In the genomic region with DNA sequence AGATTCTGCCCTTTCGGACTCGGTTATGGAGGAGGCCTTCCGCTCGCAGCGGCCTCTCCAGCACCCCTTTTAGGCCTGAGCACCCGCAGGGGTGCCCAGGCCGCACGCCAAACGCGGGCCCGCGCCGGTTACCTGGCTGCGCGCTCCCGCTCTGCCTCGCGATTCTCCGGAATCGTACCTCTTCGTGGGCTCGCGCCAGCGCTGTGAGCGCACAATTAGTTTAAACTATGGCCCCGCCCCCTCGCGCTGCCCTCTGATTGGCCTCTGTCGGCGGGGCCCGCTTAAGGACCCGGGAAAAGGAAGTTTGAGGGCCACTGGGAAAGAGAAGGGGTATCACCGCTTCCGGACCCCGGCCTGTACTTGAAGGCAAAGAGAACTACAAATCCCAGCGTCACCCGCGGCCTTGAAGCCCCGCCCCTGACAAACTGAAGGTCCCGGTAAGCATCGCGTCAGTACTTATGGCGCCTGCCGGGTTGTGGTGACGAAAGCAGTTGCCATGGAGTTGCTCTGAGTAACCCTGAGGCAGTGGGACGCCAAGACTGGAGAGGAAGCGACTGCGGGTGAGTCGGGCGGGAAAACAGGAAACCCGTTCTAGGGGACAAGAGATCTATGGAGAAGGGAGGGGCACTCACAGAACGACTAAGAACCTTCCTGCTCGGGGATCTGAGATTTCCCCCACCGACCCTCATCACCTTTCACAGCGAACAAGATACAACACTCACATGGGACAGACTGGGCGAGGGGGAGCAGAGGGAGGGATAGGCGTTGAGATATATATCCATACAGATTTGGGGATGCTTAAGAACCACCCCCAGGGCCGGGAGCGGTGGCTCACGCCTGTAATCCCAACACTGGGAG, we compare ENCODE assay signal across 1 cellular context.
TF ChIP-seq lines count a peak whose summit lies in the region.

Gene LRRC51, plus strand, starts transcription at position 525 of the 858 bp plus-strand sequence. CDS start 8,234 bp downstream, outside the sequence.
Gene NUMA1, minus strand, starts transcription at position 217 of the 858 bp plus-strand sequence. CDS start 44,599 bp downstream, outside the sequence.

TF ChIP-seq in HepG2, 621 proteins besides CTCF, POLR2A, EP300 and RAD21 (continues in another document):
- no peak for TF ChIP-seq ZBTB39 (CRISPR knock-in tag; IDR thresholded peaks at IDR 0.05)
- no peak for TF ChIP-seq ESRRA (CRISPR knock-in tag; IDR thresholded peaks at IDR 0.05; ENCODE audit: low read depth)
- TF ChIP-seq LRRFIP1 (CRISPR knock-in tag; conservative IDR thresholded peaks at IDR 0.05) = no peak
- no peak for TF ChIP-seq ZNF136 (CRISPR knock-in tag; IDR thresholded peaks at IDR 0.05; ENCODE audit: low read depth)
- TF ChIP-seq STAG1 (CRISPR knock-in tag; IDR thresholded peaks at IDR 0.05) = no peak
- TF ChIP-seq ONECUT2 (CRISPR knock-in tag; IDR thresholded peaks at IDR 0.05) = no peak
- peak; percentile 20 for TF ChIP-seq TEAD3 (CRISPR knock-in tag; optimal IDR thresholded peaks at IDR 0.05; ENCODE audit: borderline replicate concordance)
- no peak for TF ChIP-seq ZNF276 (CRISPR knock-in tag; IDR thresholded peaks at IDR 0.05; ENCODE audit: low read depth)
- TF ChIP-seq, protein P1, sequence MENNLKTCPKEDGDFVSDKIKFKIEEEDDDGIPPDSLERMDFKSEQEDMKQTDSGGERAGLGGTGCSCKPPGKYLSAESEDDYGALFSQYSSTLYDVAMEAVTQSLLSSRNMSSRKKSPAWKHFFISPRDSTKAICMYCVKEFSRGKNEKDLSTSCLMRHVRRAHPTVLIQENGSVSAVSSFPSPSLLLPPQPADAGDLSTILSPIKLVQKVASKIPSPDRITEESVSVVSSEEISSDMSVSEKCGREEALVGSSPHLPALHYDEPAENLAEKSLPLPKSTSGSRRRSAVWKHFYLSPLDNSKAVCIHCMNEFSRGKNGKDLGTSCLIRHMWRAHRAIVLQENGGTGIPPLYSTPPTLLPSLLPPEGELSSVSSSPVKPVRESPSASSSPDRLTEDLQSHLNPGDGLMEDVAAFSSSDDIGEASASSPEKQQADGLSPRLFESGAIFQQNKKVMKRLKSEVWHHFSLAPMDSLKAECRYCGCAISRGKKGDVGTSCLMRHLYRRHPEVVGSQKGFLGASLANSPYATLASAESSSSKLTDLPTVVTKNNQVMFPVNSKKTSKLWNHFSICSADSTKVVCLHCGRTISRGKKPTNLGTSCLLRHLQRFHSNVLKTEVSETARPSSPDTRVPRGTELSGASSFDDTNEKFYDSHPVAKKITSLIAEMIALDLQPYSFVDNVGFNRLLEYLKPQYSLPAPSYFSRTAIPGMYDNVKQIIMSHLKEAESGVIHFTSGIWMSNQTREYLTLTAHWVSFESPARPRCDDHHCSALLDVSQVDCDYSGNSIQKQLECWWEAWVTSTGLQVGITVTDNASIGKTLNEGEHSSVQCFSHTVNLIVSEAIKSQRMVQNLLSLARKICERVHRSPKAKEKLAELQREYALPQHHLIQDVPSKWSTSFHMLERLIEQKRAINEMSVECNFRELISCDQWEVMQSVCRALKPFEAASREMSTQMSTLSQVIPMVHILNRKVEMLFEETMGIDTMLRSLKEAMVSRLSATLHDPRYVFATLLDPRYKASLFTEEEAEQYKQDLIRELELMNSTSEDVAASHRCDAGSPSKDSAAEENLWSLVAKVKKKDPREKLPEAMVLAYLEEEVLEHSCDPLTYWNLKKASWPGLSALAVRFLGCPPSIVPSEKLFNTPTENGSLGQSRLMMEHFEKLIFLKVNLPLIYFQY (CRISPR knock-in tag; IDR thresholded peaks at IDR 0.05; ENCODE audit: borderline replicate concordance) = no peak
- TF ChIP-seq ZNF788 (CRISPR knock-in tag; IDR thresholded peaks at IDR 0.05; ENCODE audit: borderline replicate concordance) = no peak; the same call in 1 of the 2 replicates
- no peak for TF ChIP-seq GTF2F1 (IDR thresholded peaks at IDR 0.05; ENCODE audit: low read length)
- TF ChIP-seq THAP11 (CRISPR knock-in tag; IDR thresholded peaks at IDR 0.05) = peak; percentile 99
- no peak for TF ChIP-seq SKI (IDR thresholded peaks at IDR 0.05; ENCODE audit: partially characterized antibody)
- TF ChIP-seq ZNF792 (CRISPR knock-in tag; IDR thresholded peaks at IDR 0.05) = no peak
- TF ChIP-seq ERF (CRISPR knock-in tag; IDR thresholded peaks at IDR 0.05) = peak; percentile 20; the same call in 1 of the 2 replicates
- peak; percentile 72 for TF ChIP-seq XRCC5 (optimal IDR thresholded peaks at IDR 0.05; ENCODE audit: low read length)
- TF ChIP-seq TBX3 (IDR thresholded peaks at IDR 0.05; ENCODE audit: borderline replicate concordance) = no peak
- TF ChIP-seq SOX13 (IDR thresholded peaks at IDR 0.05) = no peak
- no peak for TF ChIP-seq SOX13 (CRISPR knock-in tag; conservative IDR thresholded peaks at IDR 0.05 in 1 of 2, IDR thresholded peaks at IDR 0.05 in 1 of 2)
- TF ChIP-seq SALL1 (CRISPR knock-in tag; IDR thresholded peaks at IDR 0.05) = peak; percentile 67; the same call in 1 of the 2 replicates
- TF ChIP-seq ZNF567 (CRISPR knock-in tag; IDR thresholded peaks at IDR 0.05; ENCODE audit: borderline replicate concordance) = no peak
- TF ChIP-seq PRDM15 (CRISPR knock-in tag; IDR thresholded peaks at IDR 0.05) = no peak
- TF ChIP-seq ZFP91 (CRISPR knock-in tag; IDR thresholded peaks at IDR 0.05; ENCODE audit: borderline replicate concordance) = peak; percentile 78; the same call in 1 of the 2 replicates
- TF ChIP-seq FOXJ3 (CRISPR knock-in tag; IDR thresholded peaks at IDR 0.05; ENCODE audit: borderline replicate concordance) = no peak
- no peak for TF ChIP-seq TP53 (CRISPR knock-in tag; conservative IDR thresholded peaks at IDR 0.05)
- no peak for TF ChIP-seq MZF1 (CRISPR knock-in tag; IDR thresholded peaks at IDR 0.05; ENCODE audit: borderline replicate concordance)
- peak; percentile 84 for TF ChIP-seq ASH2L (IDR thresholded peaks at IDR 0.05; ENCODE audit: insufficient read length, low read depth, low read length)
- TF ChIP-seq, protein P2, sequence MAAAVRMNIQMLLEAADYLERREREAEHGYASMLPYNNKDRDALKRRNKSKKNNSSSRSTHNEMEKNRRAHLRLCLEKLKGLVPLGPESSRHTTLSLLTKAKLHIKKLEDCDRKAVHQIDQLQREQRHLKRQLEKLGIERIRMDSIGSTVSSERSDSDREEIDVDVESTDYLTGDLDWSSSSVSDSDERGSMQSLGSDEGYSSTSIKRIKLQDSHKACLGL (CRISPR knock-in tag; IDR thresholded peaks at IDR 0.05) = peak; percentile 39; the same call in 1 of the 2 replicates
- TF ChIP-seq SP2 (CRISPR knock-in tag; IDR thresholded peaks at IDR 0.05) = peak; percentile 74
- TF ChIP-seq ZNF256 (CRISPR knock-in tag; conservative IDR thresholded peaks at IDR 0.05) = no peak
- TF ChIP-seq, protein P3, sequence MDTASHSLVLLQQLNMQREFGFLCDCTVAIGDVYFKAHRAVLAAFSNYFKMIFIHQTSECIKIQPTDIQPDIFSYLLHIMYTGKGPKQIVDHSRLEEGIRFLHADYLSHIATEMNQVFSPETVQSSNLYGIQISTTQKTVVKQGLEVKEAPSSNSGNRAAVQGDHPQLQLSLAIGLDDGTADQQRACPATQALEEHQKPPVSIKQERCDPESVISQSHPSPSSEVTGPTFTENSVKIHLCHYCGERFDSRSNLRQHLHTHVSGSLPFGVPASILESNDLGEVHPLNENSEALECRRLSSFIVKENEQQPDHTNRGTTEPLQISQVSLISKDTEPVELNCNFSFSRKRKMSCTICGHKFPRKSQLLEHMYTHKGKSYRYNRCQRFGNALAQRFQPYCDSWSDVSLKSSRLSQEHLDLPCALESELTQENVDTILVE (CRISPR knock-in tag; IDR thresholded peaks at IDR 0.05) = no peak
- no peak for TF ChIP-seq FOXC1 (CRISPR knock-in tag; IDR thresholded peaks at IDR 0.05; ENCODE audit: borderline replicate concordance)
- TF ChIP-seq, protein P4, sequence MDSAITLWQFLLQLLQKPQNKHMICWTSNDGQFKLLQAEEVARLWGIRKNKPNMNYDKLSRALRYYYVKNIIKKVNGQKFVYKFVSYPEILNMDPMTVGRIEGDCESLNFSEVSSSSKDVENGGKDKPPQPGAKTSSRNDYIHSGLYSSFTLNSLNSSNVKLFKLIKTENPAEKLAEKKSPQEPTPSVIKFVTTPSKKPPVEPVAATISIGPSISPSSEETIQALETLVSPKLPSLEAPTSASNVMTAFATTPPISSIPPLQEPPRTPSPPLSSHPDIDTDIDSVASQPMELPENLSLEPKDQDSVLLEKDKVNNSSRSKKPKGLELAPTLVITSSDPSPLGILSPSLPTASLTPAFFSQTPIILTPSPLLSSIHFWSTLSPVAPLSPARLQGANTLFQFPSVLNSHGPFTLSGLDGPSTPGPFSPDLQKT (CRISPR knock-in tag; IDR thresholded peaks at IDR 0.05; ENCODE audit: borderline replicate concordance) = no peak
- TF ChIP-seq EED (CRISPR knock-in tag; IDR thresholded peaks at IDR 0.05) = no peak
- no peak for TF ChIP-seq ZFP1 (CRISPR knock-in tag; IDR thresholded peaks at IDR 0.05)
- no peak for TF ChIP-seq EEA1 (CRISPR knock-in tag; IDR thresholded peaks at IDR 0.05; ENCODE audit: borderline replicate concordance)
- 0 out of 2 replicates have a peak, but pooled peaks have one; percentile 29 for TF ChIP-seq ISL2 (CRISPR knock-in tag; IDR thresholded peaks at IDR 0.05)
- peak; percentile 64; the same call in 1 of the 2 replicates for TF ChIP-seq TAF1 (CRISPR knock-in tag; IDR thresholded peaks at IDR 0.05)
